1 cellular context compared by ENCODE assay signal in genomic region chr6:31393932-31394331, GRCh38.
TF ChIP-seq lines count a peak whose summit lies in the region.

No MANE protein-coding gene starts in this region.

TF ChIP-seq in H1, 55 proteins besides CTCF, POLR2A, EP300 and RAD21:
- TF ChIP-seq CTBP2 (IDR thresholded peaks at IDR 0.05; ENCODE audit: borderline replicate concordance, insufficient read depth, insufficient read length, low read length) (no peak), SIX5 (IDR thresholded peaks at IDR 0.05; ENCODE audit: low read depth, low read length) (no peak), TAF1 (IDR thresholded peaks at IDR 0.05; ENCODE audit: low read depth, low read length) (no peak), USF2 (IDR thresholded peaks at IDR 0.05; ENCODE audit: low read length) (no peak), CREB1 (IDR thresholded peaks at IDR 0.05) (no peak), GTF2F1 (IDR thresholded peaks at IDR 0.05; ENCODE audit: borderline replicate concordance, low read depth, low read length) (no peak), CHD7 (IDR thresholded peaks at IDR 0.05; ENCODE audit: insufficient replicate concordance, low read length) (no peak)
